Comparison of ENCODE assay signal across 8 cellular contexts in the genomic region with DNA sequence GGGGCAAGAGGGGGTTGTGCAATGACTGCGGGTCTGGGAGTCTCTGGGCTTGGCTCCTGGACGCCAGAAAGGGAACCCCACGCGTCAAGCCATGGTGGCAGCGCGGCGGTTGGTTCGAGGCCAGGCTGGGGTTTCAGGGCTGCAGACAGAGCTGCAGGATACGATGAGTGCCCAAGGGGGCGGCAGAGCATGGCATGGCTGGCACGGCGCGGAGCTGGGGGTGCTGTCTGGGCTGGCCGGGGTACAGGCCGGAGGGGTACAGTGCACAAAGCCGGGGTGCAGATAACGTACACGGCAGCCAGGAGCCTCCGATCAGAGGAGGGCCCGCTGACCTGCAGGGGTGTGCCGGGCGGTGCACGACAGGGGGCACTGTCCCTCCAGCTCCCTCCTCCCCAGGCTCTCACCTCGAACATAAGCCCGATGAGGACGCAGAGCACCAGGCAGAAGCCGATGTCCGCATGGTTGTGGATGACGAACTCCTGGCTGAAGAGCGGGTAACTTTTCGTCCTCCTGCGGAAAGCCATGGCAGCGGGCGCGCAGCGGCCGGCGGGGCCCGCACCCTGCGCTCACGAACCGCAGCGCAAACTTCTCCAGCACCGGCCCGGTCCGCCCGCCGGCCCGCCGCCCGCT. TPM values are rescaled to one million over a fixed set of nuclear protein-coding genes. Genes with fewer than 3 reads are reported as not detected.
DNase-seq lines count a peak whose midpoint lies in the region; ATAC-seq and TF ChIP-seq lines count a peak whose summit lies in the region.

No MANE protein-coding gene starts in this region.

- peaks cover 50% of the 10 kb centered on the region for H3K4me1 ChIP-seq in lower lobe of right lung

- intact Hi-C loops in lower lobe of right lung (cut with DNase I): no loop called here

- H3K4me3 ChIP-seq in lower lobe of right lung: peak overlapping the region; percentile 86

- peak; percentile 30; the same call in 1 of the 2 replicates for TF ChIP-seq CTCF in 22Rv1 (IDR thresholded peaks at IDR 0.05)
- TF ChIP-seq CTCF in GM12874 (IDR thresholded peaks at IDR 0.05; ENCODE audit: insufficient read depth, low read depth, low read length): peak; percentile 84
- TF ChIP-seq CTCF in lower lobe of right lung (IDR thresholded peaks at IDR 0.05): peak; percentile 60

- DNase-seq in NCI-H2029 treated with DMSO at 0.1 percent for 48 hours (lab: John Stamatoyannopoulos, UW) (peak; percentile 16), dedifferentiated amniotic fluid mesenchymal stem cell (ENCODE audit: extremely low spot score) (peak; percentile 66), lower lobe of right lung (no peak)
- peak; percentile 12 for DNase-seq in activated CD4-positive, CD25-positive, alpha-beta regulatory T cell treated with anti-CD3 and anti-CD28 coated beads, Interleukin-2, amount 50 U/mL, for 16 hours (ENCODE audit: low read depth, low spot score)
- DNase-seq in stimulated activated CD4-positive, alpha-beta T cell treated with anti-CD3 and anti-CD28 coated beads, TNF-alpha, amount 100 ng/mL, for 48 hours (ENCODE audit: low read depth in 3 of 3): peak; percentile 17 to 57 (median 43)

- H3K27ac ChIP-seq in 22Rv1 (peak overlapping the region; percentile 84), lower lobe of right lung (peak overlapping the region; percentile 99)

- no peaks in the 10 kb centered on the region for H3K27me3 ChIP-seq in lower lobe of right lung (ENCODE audit: low read depth)

- ATAC-seq in HG02840 (IDR thresholded peaks at IDR 0.05; ENCODE audit: low FRiP score, unreplicated experiment) (peak; percentile 48), lower lobe of right lung (peak; percentile 70 to 77)

- no peaks in the 10 kb centered on the region for H3K36me3 ChIP-seq in lower lobe of right lung

- no peaks in the 10 kb centered on the region for H3K9me3 ChIP-seq in lower lobe of right lung

RNA-seq across cellular contexts. Expression of a gene that starts 0.4 kb away (rescaled TPM):
- 21.9 TPM for total RNA-seq in lower lobe of right lung

Comparison
In these comparisons a context has a peak if more than half of its experiments do, and no peak if none do; other contexts are left out.
1. CTCF ChIP-seq: peak in every context shown above with its lines; median percentile 84 in GM12874; 60 in lower lobe of right lung; 30 in 22Rv1.